ENCODE assay signal across 1 cellular context in genomic region chr1:25559996-25560395, GRCh38.
TF ChIP-seq lines count a peak whose summit lies in the region.

No MANE protein-coding gene starts in this region.

TF ChIP-seq in HepG2, 621 proteins besides CTCF, POLR2A, EP300 and RAD21:
- no peak for TF ChIP-seq ZHX1 (CRISPR knock-in tag; IDR thresholded peaks at IDR 0.05; ENCODE audit: low read depth)
- no peak for TF ChIP-seq ZNF530 (CRISPR knock-in tag; IDR thresholded peaks at IDR 0.05; ENCODE audit: low read depth)
- no peak for TF ChIP-seq SRF (IDR thresholded peaks at IDR 0.05; ENCODE audit: low read depth, low read length)
- no peak for TF ChIP-seq ZUFSP (CRISPR knock-in tag; IDR thresholded peaks at IDR 0.05; ENCODE audit: borderline replicate concordance)
- TF ChIP-seq ATF1 (CRISPR knock-in tag; IDR thresholded peaks at IDR 0.05), result no peak
- no peak for TF ChIP-seq TGIF2 (CRISPR knock-in tag; IDR thresholded peaks at IDR 0.05)
- no peak for TF ChIP-seq MTF1 (CRISPR knock-in tag; IDR thresholded peaks at IDR 0.05)
- TF ChIP-seq KDM1A (CRISPR knock-in tag; IDR thresholded peaks at IDR 0.05), result no peak
